Comparison of ENCODE assay signal across 28 cellular contexts in the genomic region with DNA sequence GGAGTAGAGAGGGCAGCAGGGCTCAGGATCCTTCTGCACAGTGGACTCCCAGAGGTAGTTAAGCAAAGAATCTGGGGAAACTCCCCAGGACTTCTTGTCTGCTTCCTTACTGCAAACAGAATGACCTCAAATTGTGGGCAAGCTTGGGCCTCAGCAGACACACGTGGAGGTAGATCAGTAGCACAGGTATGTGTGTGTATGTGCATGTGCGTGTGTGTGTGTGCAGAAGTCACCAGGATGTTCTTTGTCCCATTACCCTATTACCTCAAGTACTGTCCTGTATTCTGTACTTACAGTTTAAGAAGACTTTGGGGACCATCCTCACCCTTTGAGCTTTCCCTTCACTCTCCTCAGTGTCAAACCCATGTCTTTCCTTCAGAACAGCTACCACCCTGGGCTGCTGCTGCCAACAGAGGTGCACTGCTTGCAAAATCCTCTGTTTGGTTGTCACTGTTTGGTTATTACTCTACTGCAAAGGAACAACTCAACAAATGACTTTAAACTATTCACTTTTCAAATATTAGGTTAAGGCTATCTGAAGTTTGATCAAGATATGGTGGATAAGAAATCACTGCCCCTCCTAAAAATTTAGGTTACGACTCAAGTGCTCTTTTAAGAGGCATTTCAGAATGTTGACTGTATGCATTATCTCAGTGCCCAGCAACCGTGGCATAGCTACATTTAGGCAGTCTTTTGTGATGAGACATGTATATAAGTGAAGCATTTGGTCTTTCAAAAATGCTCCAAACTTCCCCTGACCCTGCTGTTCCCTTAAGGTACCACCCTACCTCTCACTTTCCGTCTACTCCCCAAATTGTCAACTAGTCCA.
"Had no signal": no experiment of that assay in that cellular context is flagged by ENCODE, and none has a peak within 500 bp of the region (broad histone marks: within the 10 kb centered on the region; RNA-seq: fewer than 3 reads in every experiment).

No MANE protein-coding gene starts in this region.

- H3K9me3 ChIP-seq: colonic mucosa, esophagus squamous epithelium, prostate gland, right atrium auricular region, sigmoid colon, testis had no signal

- H3K27me3 ChIP-seq: colonic mucosa, esophagus squamous epithelium, heart right ventricle, right atrium auricular region, sigmoid colon, testis, tibial artery had no signal

- ATAC-seq: heart right ventricle; left colon; naive thymus-derived CD4-positive, alpha-beta T cell; stimulated activated memory B cell treated with anti-CD40 and anti-IgM and Interleukin-4, amounts not matched to agents 10 μg/mL and 1 μg/mL and 100 μg/mL, for 72 hours; stimulated activated naive CD8-positive, alpha-beta T cell treated with anti-CD3 and anti-CD28 coated beads, Interleukin-15, Interleukin-2, amounts not matched to agents 100 U/mL and 50 U/mL, for 24 hours had no signal

- FAIRE-seq: endometrium had no signal

- H3K4me3 ChIP-seq: colonic mucosa, esophagus squamous epithelium, heart right ventricle, prostate gland, right atrium auricular region, sigmoid colon, testis, tibial artery had no signal

- H3K27ac ChIP-seq: colonic mucosa, esophagus squamous epithelium, heart right ventricle, prostate gland, right atrium auricular region, sigmoid colon, testis, tibial artery had no signal

- H3K36me3 ChIP-seq: colonic mucosa, esophagus squamous epithelium, heart right ventricle, prostate gland, right atrium auricular region, sigmoid colon, tibial artery had no signal

- DNase-seq: colonic mucosa; effector CD8-positive, alpha-beta T cell; erythroblast; esophagus squamous epithelium; foreskin melanocyte; glutamatergic neuron; heart right ventricle; hippocampal formation; immature natural killer cell; islet precursor cell; kidney glomerular epithelial cell; left colon; mammary epithelial cell; mesendoderm; midbrain; naive thymus-derived CD4-positive, alpha-beta T cell; nucleus accumbens; sigmoid colon; stimulated activated CD4-positive, alpha-beta T cell treated with anti-CD3 and anti-CD28 coated beads, Interleukin-2, amount 100 ng/mL, for 24 hours; stimulated activated CD4-positive, alpha-beta T cell treated with anti-CD3 and anti-CD28 coated beads, Interleukin-4, amount 100 ng/mL, for 24 hours; stimulated activated naive CD8-positive, alpha-beta T cell treated with anti-CD3 and anti-CD28 coated beads, Interleukin-15, Interleukin-2, amounts not matched to agents 100 U/mL and 50 U/mL, for 24 hours; substantia nigra; testis; tibial artery had no signal

- H3K4me1 ChIP-seq: colonic mucosa, esophagus squamous epithelium, prostate gland, right atrium auricular region, sigmoid colon, testis, tibial artery had no signal
